Comparison of ENCODE assay signal across 25 cellular contexts in the genomic region with DNA sequence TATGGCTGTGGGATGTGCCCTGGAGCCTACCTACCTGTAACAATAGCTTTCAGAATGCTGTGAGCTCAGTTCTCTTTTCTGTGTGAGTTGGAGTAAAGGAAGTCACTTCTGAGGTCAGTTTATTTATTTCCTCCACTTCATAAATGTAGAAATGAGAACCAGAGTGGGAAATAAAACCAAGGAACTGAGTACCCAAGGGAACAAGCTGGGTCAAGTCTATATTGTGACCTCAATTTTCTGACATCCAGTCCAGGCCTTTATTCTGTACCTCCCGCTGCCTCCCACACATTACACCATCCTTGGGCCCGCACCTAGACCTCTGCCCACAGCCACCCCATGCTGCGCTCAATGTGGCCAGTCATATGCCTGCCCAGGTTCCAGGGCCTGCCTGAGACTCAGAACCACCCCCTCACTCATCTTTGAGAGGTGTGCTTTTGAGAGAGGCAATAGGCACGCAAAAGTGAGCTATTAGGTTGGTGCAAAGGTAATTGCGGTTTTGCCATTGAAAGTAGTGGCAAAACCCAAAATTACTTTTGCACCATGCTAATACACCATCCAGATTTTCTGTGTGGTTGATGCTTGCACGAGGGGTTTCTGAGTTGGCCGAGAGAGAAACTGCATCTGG. TPM values are rescaled to one million over a fixed set of nuclear protein-coding genes. Genes with fewer than 3 reads are reported as not detected.
DNase-seq lines count a peak whose midpoint lies in the region; ATAC-seq, FAIRE-seq and TF ChIP-seq lines count a peak whose summit lies in the region.
"Had no signal": no experiment of that assay in that cellular context is flagged by ENCODE, and none has a peak within 500 bp of the region (broad histone marks: within the 10 kb centered on the region; RNA-seq: fewer than 3 reads in every experiment).

No MANE protein-coding gene starts in this region.

- H3K23ac ChIP-seq in neuronal stem cell (ENCODE audit: low read depth, low read length, poor library complexity) = no peak overlapping the region

- H2BK15ac ChIP-seq in neuronal stem cell (ENCODE audit: low read length) = no peak overlapping the region

- TF ChIP-seq CTCF in left lung (IDR thresholded peaks at IDR 0.05) = no peak
- no peak for TF ChIP-seq CTCF in nephron progenitor cell (IDR thresholded peaks at IDR 0.05)
- TF ChIP-seq CTCF in GM13976 (IDR thresholded peaks at IDR 0.05; ENCODE audit: borderline replicate concordance, control extremely low read depth, extremely low read depth, insufficient read depth, missing control alignments) = no peak

- H3K9me3 Mint-ChIP-seq in nephron progenitor cell = peaks cover 5% of the 10 kb centered on the region
- H3K9me3 Mint-ChIP-seq: T-helper 1 cell treated with Interleukin-12 subunit alpha and Interleukin-12 subunit beta and Interleukin-4 antibody, amounts not matched to agents 30 μg/mL and 1 μg/mL, for 36 hours had no signal

- no peak overlapping the region for H4K8ac ChIP-seq in neuronal stem cell (ENCODE audit: low read depth, low read length)

- DNase-seq in GM18507 (ENCODE audit: extremely low spot score, insufficient read length, low read depth) = no peak
- no peak for DNase-seq in neuronal stem cell (ENCODE audit: low spot score)
- DNase-seq in left lung = no peak
- DNase-seq in nephron progenitor cell = no peak
- DNase-seq in GM13976 (ENCODE audit: low spot score) = no peak
- DNase-seq: activated CD8-positive, alpha-beta T cell treated with anti-CD3 and anti-CD28 coated beads, Interleukin-2, amount 10 ng/mL, durations not matched to agents 7 days and 5 days; BE2C; DMS153; erythroblast; GOT3; NCI-H146; NCI-H226; posterior cingulate gyrus; SHP77; small intestine; stimulated activated CD4-positive, alpha-beta T cell treated with anti-CD3 and anti-CD28 coated beads, Interleukin-4, amount 100 ng/mL, for 4 hours had no signal

- H3K4me1 Mint-ChIP-seq in nephron progenitor cell = no peaks in the 10 kb centered on the region

- H3K14ac ChIP-seq in neuronal stem cell (ENCODE audit: low read length) = no peak overlapping the region

- no peak overlapping the region for H4K91ac ChIP-seq in neuronal stem cell (ENCODE audit: low read depth, low read length, poor library complexity)

- intact Hi-C loops in left lung (cut with DNase I) = no loop called here

- no peak overlapping the region for H3K4me3 ChIP-seq in neuronal stem cell (ENCODE audit: low read length in 2 of 2)
- no peak overlapping the region for H3K4me3 ChIP-seq in left lung
- H3K4me3 ChIP-seq: breast epithelium, thoracic aorta had no signal

- no peak overlapping the region for H3K4me2 ChIP-seq in neuronal stem cell (ENCODE audit: insufficient read depth, low read length, poor library complexity, severe bottlenecking)

- no peak overlapping the region for H2BK120ac ChIP-seq in neuronal stem cell (ENCODE audit: low read depth, low read length)

- in situ Hi-C loops in GM13976 (cut with MboI; ENCODE audit: low sequenced_read_pairs, unreplicated experiment) = no loop called here

- ATAC-seq in HG03432 (IDR thresholded peaks at IDR 0.05; ENCODE audit: unreplicated experiment) = peak; percentile 56
- no peak for ATAC-seq in left lung
- ATAC-seq: activated CD8-positive, alpha-beta T cell treated with anti-CD3 and anti-CD28 coated beads, Interleukin-2, amount 10 ng/mL, durations not matched to agents 7 days and 5 days; WTC11 had no signal

- H3K27me3 ChIP-seq in neuronal stem cell (ENCODE audit: control insufficient read depth in 3 of 3, insufficient read depth in 3 of 3, low read depth in 1 of 3, low read length in 3 of 3) (no peaks in the 10 kb centered on the region), left lung (no peaks in the 10 kb centered on the region)
- H3K27me3 ChIP-seq: BE2C, breast epithelium had no signal

- no peak overlapping the region for H3K4me3 Mint-ChIP-seq in nephron progenitor cell
- H3K4me3 Mint-ChIP-seq: activated CD8-positive, alpha-beta T cell treated with anti-CD3 and anti-CD28 coated beads, Interleukin-2, amount 10 ng/mL, durations not matched to agents 7 days and 5 days; T-helper 1 cell treated with Interleukin-12 subunit alpha and Interleukin-12 subunit beta and Interleukin-4 antibody, amounts not matched to agents 30 μg/mL and 1 μg/mL, for 36 hours; WTC11 had no signal

- no peaks in the 10 kb centered on the region for H3K36me3 ChIP-seq in neuronal stem cell (replicated peaks in 1 of 2; ENCODE audit: control insufficient read depth in 2 of 2, insufficient read depth in 2 of 2, low read length in 2 of 2)
- H3K36me3 ChIP-seq in left lung = no peaks in the 10 kb centered on the region
- H3K36me3 ChIP-seq: BE2C, breast epithelium, thoracic aorta had no signal

- H3K9me3 ChIP-seq in neuronal stem cell (replicated peaks in 1 of 2; ENCODE audit: control insufficient read depth in 2 of 2, insufficient read depth in 1 of 2, low read depth in 1 of 2, low read length in 2 of 2) (no peaks in the 10 kb centered on the region), left lung (no peaks in the 10 kb centered on the region)
- H3K9me3 ChIP-seq: BE2C, breast epithelium, thoracic aorta had no signal

- FAIRE-seq in GM18507 (lab: Jason Lieb, UNC) = peak; percentile 48
- FAIRE-seq: small intestine had no signal

- no peak overlapping the region for H3K9ac ChIP-seq in neuronal stem cell (ENCODE audit: low read depth, low read length, poor library complexity)

- no peak overlapping the region for H2BK12ac ChIP-seq in neuronal stem cell (ENCODE audit: low read length)

- peaks cover 6% of the 10 kb centered on the region for H3K27me3 Mint-ChIP-seq in nephron progenitor cell (ENCODE audit: low read depth, poor library complexity)

- no peak overlapping the region for H3K4ac ChIP-seq in neuronal stem cell (ENCODE audit: low read length)

- no peaks in the 10 kb centered on the region for H3K79me1 ChIP-seq in neuronal stem cell (ENCODE audit: low read depth, low read length)

- no CpG with 5 or more reads among the region's 7 CpGs for WGBS in neuronal stem cell (ENCODE audit: extremely low coverage in 2 of 2, insufficient read length in 2 of 2, insufficient replicate concordance in 1 of 2), 2 donors

- H3K27ac ChIP-seq in neuronal stem cell (replicated peaks; ENCODE audit: low read length) = no peak overlapping the region
- H3K27ac ChIP-seq in left lung = no peak overlapping the region
- H3K27ac ChIP-seq: breast epithelium, thoracic aorta had no signal

- H3K4me1 ChIP-seq in neuronal stem cell (ENCODE audit: control insufficient read depth in 2 of 2, insufficient read depth in 1 of 2, low read depth in 1 of 2, low read length in 2 of 2) (no peaks in the 10 kb centered on the region), left lung (peaks cover 0 to 12% of the 10 kb centered on the region in 2 donors)
- H3K4me1 ChIP-seq: BE2C, breast epithelium had no signal

- H2AK5ac ChIP-seq in neuronal stem cell (ENCODE audit: low read depth, low read length) = no peak overlapping the region

- H3K36me3 Mint-ChIP-seq in nephron progenitor cell (ENCODE audit: low read depth) = no peaks in the 10 kb centered on the region
- H3K36me3 Mint-ChIP-seq: WTC11 had no signal

- no peak overlapping the region for H2AFZ ChIP-seq in neuronal stem cell (ENCODE audit: low read length)

- peak overlapping the region; percentile 5 for H3K18ac ChIP-seq in neuronal stem cell (ENCODE audit: low read length)

- H2BK5ac ChIP-seq in neuronal stem cell (ENCODE audit: low read length) = no peak overlapping the region

- no peak overlapping the region for H3K27ac Mint-ChIP-seq in nephron progenitor cell
- H3K27ac Mint-ChIP-seq: activated CD8-positive, alpha-beta T cell treated with anti-CD3 and anti-CD28 coated beads, Interleukin-2, amount 10 ng/mL, durations not matched to agents 7 days and 5 days; T-helper 1 cell treated with Interleukin-12 subunit alpha and Interleukin-12 subunit beta and Interleukin-4 antibody, amounts not matched to agents 30 μg/mL and 1 μg/mL, for 36 hours; WTC11 had no signal

RNA-seq across cellular contexts. Expression of gene MS4A6E, which starts 9.8 kb away (rescaled TPM):
- not detected for polyA plus RNA-seq in neuronal stem cell (2013, experiment 1 of 2)
- polyA plus RNA-seq in neuronal stem cell (2013, experiment 2 of 2) = not detected
- 1 to 10 TPM in 1 of 2 donors, under 1 TPM in 1; 0.87 to 4.0 TPM for total RNA-seq in left lung
- total RNA-seq: activated CD8-positive, alpha-beta T cell treated with anti-CD3 and anti-CD28 coated beads, Interleukin-2, amount 10 ng/mL, durations not matched to agents 7 days and 5 days; dermis microvascular lymphatic vessel endothelial cell; HT-29; LHCN-M2; myocyte; thoracic aorta; WTC11 had no signal

RNA-seq across cellular contexts. Expression of gene MS4A7, which starts 41.5 kb away (rescaled TPM):
- not detected for polyA plus RNA-seq in neuronal stem cell (2013, experiment 1 of 2)
- not detected for polyA plus RNA-seq in neuronal stem cell (2013, experiment 2 of 2)
- total RNA-seq in left lung = 100 to 1,000 TPM in 1 of 2 donors, 10 to 100 TPM in 1; 80.6 to 143 TPM
- total RNA-seq: activated CD8-positive, alpha-beta T cell treated with anti-CD3 and anti-CD28 coated beads, Interleukin-2, amount 10 ng/mL, durations not matched to agents 7 days and 5 days; dermis microvascular lymphatic vessel endothelial cell; HT-29; LHCN-M2; myocyte had no signal

RNA-seq across cellular contexts. Expression of gene MS4A4A, which starts 56.4 kb away (rescaled TPM):
- polyA plus RNA-seq in neuronal stem cell (2013, experiment 1 of 2) = not detected
- not detected for polyA plus RNA-seq in neuronal stem cell (2013, experiment 2 of 2)
- total RNA-seq in left lung = 10 to 100 TPM; 57.5 to 93.6 TPM
- total RNA-seq: activated CD8-positive, alpha-beta T cell treated with anti-CD3 and anti-CD28 coated beads, Interleukin-2, amount 10 ng/mL, durations not matched to agents 7 days and 5 days; dermis microvascular lymphatic vessel endothelial cell; HT-29; LHCN-M2; myocyte; WTC11 had no signal

RNA-seq across cellular contexts. Expression of gene MS4A14, which starts 59.4 kb away (rescaled TPM):
- not detected for polyA plus RNA-seq in neuronal stem cell (2013, experiment 1 of 2)
- polyA plus RNA-seq in neuronal stem cell (2013, experiment 2 of 2) = not detected
- 1 to 10 TPM; 3.7 to 4.1 TPM for total RNA-seq in left lung
- total RNA-seq: activated CD8-positive, alpha-beta T cell treated with anti-CD3 and anti-CD28 coated beads, Interleukin-2, amount 10 ng/mL, durations not matched to agents 7 days and 5 days; dermis microvascular lymphatic vessel endothelial cell; HT-29; myocyte; WTC11 had no signal
